8 cellular contexts compared by ENCODE assay signal in the genomic region with DNA sequence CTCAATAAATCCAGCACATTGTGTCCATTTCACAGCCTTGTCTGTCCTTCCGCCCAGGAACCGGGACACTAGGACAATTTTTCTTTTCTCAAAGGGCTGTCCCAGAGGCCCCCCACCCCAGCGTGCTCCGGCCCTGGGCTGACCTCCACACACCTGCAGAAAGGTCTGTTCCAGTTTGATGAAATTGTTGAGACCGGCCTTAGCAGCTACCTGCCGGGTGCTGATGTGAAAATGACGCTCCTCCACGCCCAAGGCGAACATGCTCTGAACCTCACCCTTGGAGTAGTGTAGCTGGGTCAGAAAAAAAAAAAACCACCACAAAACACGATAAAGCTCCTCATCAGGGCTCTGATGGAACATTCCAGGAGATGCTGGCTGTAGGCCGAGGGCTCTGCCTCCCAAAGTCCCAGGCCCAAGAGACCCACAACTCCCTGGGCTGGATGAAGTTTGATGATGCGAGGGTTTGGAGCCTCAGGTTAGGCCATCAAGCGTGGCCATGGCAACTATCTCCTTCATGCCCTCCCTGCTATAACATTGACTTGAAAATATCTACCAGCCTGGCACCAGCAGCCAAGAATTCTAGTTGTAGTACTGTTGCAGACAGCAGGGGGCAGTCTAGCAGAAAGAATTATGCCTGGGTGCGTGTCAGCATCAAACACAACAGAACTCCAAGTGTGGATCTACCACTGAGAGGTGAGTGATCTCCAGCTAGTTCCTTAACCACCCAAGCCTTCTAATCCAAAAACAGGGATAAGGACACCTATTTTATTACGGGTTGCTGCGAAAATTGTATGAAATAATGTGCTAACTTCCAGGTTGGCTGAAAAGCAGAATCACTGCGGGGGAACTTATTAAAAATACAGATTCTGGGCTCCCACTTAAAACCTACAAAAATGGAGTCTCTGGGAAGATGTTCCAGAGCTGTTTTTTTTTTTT.
DNase-seq lines count a peak whose midpoint lies in the region; ATAC-seq and TF ChIP-seq lines count a peak whose summit lies in the region.

No MANE protein-coding gene starts in this region.

- intact Hi-C loops in stomach (cut with DNase I; ENCODE audit: low total_unique reads), result loop anchor here (5.0 to 10.0 kb wide), 2 partner anchors 127 to 235 kb away; no protein-coding TSS in a partner anchor

- H3K4me1 Mint-ChIP-seq in nephron, result peaks cover 14% of the 10 kb centered on the region

- CTCF ChIA-PET in BJ (lab: Yijun Ruan, JAX), result interaction anchor here (0.6 to 10.4 kb wide), 31 partner anchors 10 to 457 kb away, joined by 3 to 75 read pairs (median 4); a partner anchor contains a TSS

- POLR2A ChIA-PET in BJ (lab: Charles Lee), result no interaction called here

- no peak overlapping the region for H3K4me3 Mint-ChIP-seq in nephron

- TF ChIP-seq CTCF in BJ (IDR thresholded peaks at IDR 0.05; ENCODE audit: insufficient read depth, low read depth, low read length) (peak; percentile 66), nephron (IDR thresholded peaks at IDR 0.05; ENCODE audit: unreplicated experiment in 3 of 3) (peak; percentile 49 to 71 (median 55)), stomach (IDR thresholded peaks at IDR 0.05) (peak in 5 of 7 experiments; percentile 48 to 91 (median 70))

- H3K4me1 ChIP-seq in NT2/D1 (ENCODE audit: insufficient read depth, insufficient read length) (peaks cover under 1% of the 10 kb centered on the region), stomach (peaks cover 0 to 3% (median 0%) of the 10 kb centered on the region in 4 donors)

- H3K9ac ChIP-seq in NT2/D1 (ENCODE audit: insufficient read length, low read depth), result no peak overlapping the region

- peak overlapping the region in 2 of 3 experiments; percentile 63 to 65 for H3K27ac Mint-ChIP-seq in nephron

- H3K27ac ChIP-seq in stomach, result no peak overlapping the region

- 73 to 80% (median 76%) methylated on average over 17 of the region's 17 CpGs for WGBS in stomach, 5 donors

- H3K27me3 ChIP-seq in BJ (ENCODE audit: control insufficient read depth, insufficient read depth, low read length), result 0 out of 2 replicates have a peak, but pooled peaks cover 1% of the 10 kb centered on the region
- H3K27me3 ChIP-seq in NT2/D1 (ENCODE audit: insufficient read depth, insufficient read length), result no peaks in the 10 kb centered on the region
- no peaks in the 10 kb centered on the region for H3K27me3 ChIP-seq in stomach

- ATAC-seq in GM21447 (IDR thresholded peaks at IDR 0.05; ENCODE audit: unreplicated experiment), result no peak

- DNase-seq in BJ (ENCODE audit: low read depth), result peak; percentile 7
- peak; percentile 71 for DNase-seq in HCEC 1CT
- DNase-seq in NT2/D1 (ENCODE audit: low read depth, low spot score), result peak; percentile 72
- peak; percentile 9 for DNase-seq in activated CD8-positive, alpha-beta memory T cell treated with anti-CD3 and anti-CD28 coated beads, Interleukin-2, amount 50 U/mL, for 24 hours (ENCODE audit: extremely low read depth)
- peak; percentile 63 to 79 for DNase-seq in erythroblast (lab: John Stamatoyannopoulos, UW)
- peak; percentile 83 for DNase-seq in stomach

- peaks cover 8% of the 10 kb centered on the region for H3K27me3 Mint-ChIP-seq in nephron (ENCODE audit: low read depth)

- H3K36me3 ChIP-seq in BJ (ENCODE audit: control insufficient read depth, insufficient read depth, low read length) (no peaks in the 10 kb centered on the region), NT2/D1 (ENCODE audit: insufficient read depth, insufficient read length, low read length) (no peaks in the 10 kb centered on the region), stomach (no peaks in the 10 kb centered on the region)

- H3K4me3 ChIP-seq in BJ (ENCODE audit: low read depth, low read length) (no peak overlapping the region), NT2/D1 (ENCODE audit: insufficient read length, low read depth) (no peak overlapping the region), stomach (no peak overlapping the region)

- no peak for TF ChIP-seq EP300 in stomach (IDR thresholded peaks at IDR 0.05)

- TF ChIP-seq POLR2A in erythroblast (IDR thresholded peaks at IDR 0.05; ENCODE audit: low read length), result no peak
- TF ChIP-seq POLR2A in stomach (IDR thresholded peaks at IDR 0.05), result no peak

- peaks cover 2% of the 10 kb centered on the region for H3K9me3 Mint-ChIP-seq in nephron

- H3K9me3 ChIP-seq in NT2/D1 (ENCODE audit: insufficient read depth, low read length) (no peaks in the 10 kb centered on the region), stomach (no peaks in the 10 kb centered on the region)

- H3K36me3 Mint-ChIP-seq in nephron (ENCODE audit: low read depth), result no peaks in the 10 kb centered on the region

Comparison
In these comparisons a context has a peak if more than half of its experiments do, and no peak if none do; other contexts are left out.
1. DNase-seq: peak in every context shown above with its lines; median percentile 83 in stomach; 72 in NT2/D1; 71 in HCEC 1CT; 71 in erythroblast; 9 in activated CD8-positive, alpha-beta memory T cell treated with anti-CD3 and anti-CD28 coated beads, Interleukin-2, amount 50 U/mL, for 24 hours; 7 in BJ.